Comparison of ENCODE assay signal across 11 cellular contexts in genomic region chr22:48444320-48445112, GRCh38.
DNase-seq lines count a peak whose midpoint lies in the region; ATAC-seq and TF ChIP-seq lines count a peak whose summit lies in the region.
"Had no signal": no experiment of that assay in that cellular context is flagged by ENCODE, and none has a peak within 500 bp of the region (broad histone marks: within the 10 kb centered on the region; RNA-seq: fewer than 3 reads in every experiment).

No MANE protein-coding gene starts in this region.

- H4K20me1 ChIP-seq in OCI-LY3 (ENCODE audit: insufficient read depth, low read length) = peaks cover 63% of the 10 kb centered on the region

- H3K27ac ChIP-seq in OCI-LY3 (ENCODE audit: low read length) (no peak overlapping the region), left ventricle myocardium inferior (replicated peaks) (no peak overlapping the region)
- no peak overlapping the region for H3K27ac ChIP-seq in CD8-positive, alpha-beta T cell (ENCODE audit: low read depth, low read length)

- POLR2A ChIA-PET in CD8-positive, alpha-beta T cell (lab: Charles Lee) = no interaction called here

- H3K9me3 ChIP-seq in OCI-LY3 (ENCODE audit: insufficient read depth, low read length) (no peaks in the 10 kb centered on the region), left ventricle myocardium inferior (replicated peaks) (no peaks in the 10 kb centered on the region)
- no peaks in the 10 kb centered on the region for H3K9me3 ChIP-seq in CD8-positive, alpha-beta T cell (ENCODE audit: low read length)

- H3K27me3 ChIP-seq in OCI-LY3 (ENCODE audit: low read depth, low read length) (peaks cover 79% of the 10 kb centered on the region), left ventricle myocardium inferior (ENCODE audit: low read depth) (peaks cover 68% of the 10 kb centered on the region)
- H3K27me3 ChIP-seq in CD8-positive, alpha-beta T cell (ENCODE audit: insufficient read depth, low read length) = no peaks in the 10 kb centered on the region

- H3K4me2 ChIP-seq in OCI-LY3 (ENCODE audit: low read length) = peak overlapping the region; percentile 50

- H3K36me3 ChIP-seq in OCI-LY3 (replicated peaks; ENCODE audit: low read depth, low read length) = no peaks in the 10 kb centered on the region
- no peaks in the 10 kb centered on the region for H3K36me3 ChIP-seq in left ventricle myocardium inferior
- H3K36me3 ChIP-seq in CD8-positive, alpha-beta T cell (ENCODE audit: insufficient read depth, low read length) = no peaks in the 10 kb centered on the region

- CTCF ChIA-PET in CD8-positive, alpha-beta T cell (lab: Charles Lee) = no interaction called here

- H3K36me3 Mint-ChIP-seq in CD8-positive, alpha-beta T cell = no peaks in the 10 kb centered on the region
- H3K36me3 Mint-ChIP-seq: activated naive CD8-positive, alpha-beta T cell treated with anti-CD3 and anti-CD28 coated beads, Interleukin-2, amount 10 ng/mL, durations not matched to agents 7 days and 5 days had no signal

- ATAC-seq in GM18909 (IDR thresholded peaks at IDR 0.05; ENCODE audit: poor library complexity, unreplicated experiment) (peak; percentile 94), HG02798 (IDR thresholded peaks at IDR 0.05; ENCODE audit: poor library complexity, unreplicated experiment) (peak; percentile 43)
- ATAC-seq in CD8-positive, alpha-beta T cell = no peak
- ATAC-seq: activated CD4-positive, CD25-positive, alpha-beta regulatory T cell treated with anti-CD3 and anti-CD28 coated beads, Interleukin-2, amount 50 U/mL, for 24 hours had no signal

- TF ChIP-seq CTCF in OCI-LY3 (IDR thresholded peaks at IDR 0.05; ENCODE audit: low read depth, low read length) (no peak), left ventricle myocardium inferior (IDR thresholded peaks at IDR 0.05; ENCODE audit: borderline replicate concordance) (no peak)
- no peak for TF ChIP-seq CTCF in CD8-positive, alpha-beta T cell (IDR thresholded peaks at IDR 0.05)

- H3K4me1 Mint-ChIP-seq in CD8-positive, alpha-beta T cell (ENCODE audit: low read depth) = no peaks in the 10 kb centered on the region
- H3K4me1 Mint-ChIP-seq: activated naive CD8-positive, alpha-beta T cell treated with anti-CD3 and anti-CD28 coated beads, Interleukin-2, amount 10 ng/mL, durations not matched to agents 7 days and 5 days had no signal

- DNase-seq in A172 (ENCODE audit: low spot score) (peak; percentile 38), left ventricle myocardium inferior (no peak), mucosa of gallbladder (ENCODE audit: low spot score) (no peak)
- DNase-seq in CD8-positive, alpha-beta T cell = no peak
- DNase-seq in activated CD8-positive, alpha-beta memory T cell treated with anti-CD3 and anti-CD28 coated beads, Interleukin-2, amount 50 U/mL, for 4 hours = no peak
- DNase-seq: activated naive CD8-positive, alpha-beta T cell treated with anti-CD3 and anti-CD28 coated beads, Interleukin-2, amount 10 ng/mL, durations not matched to agents 7 days and 5 days; effector memory CD4-positive, alpha-beta T cell had no signal

- H3K27ac Mint-ChIP-seq in CD8-positive, alpha-beta T cell = no peak overlapping the region
- H3K27ac Mint-ChIP-seq: activated naive CD8-positive, alpha-beta T cell treated with anti-CD3 and anti-CD28 coated beads, Interleukin-2, amount 10 ng/mL, durations not matched to agents 7 days and 5 days had no signal

- no peak overlapping the region for H3K9ac ChIP-seq in OCI-LY3 (ENCODE audit: low read length)

- H2AFZ ChIP-seq in OCI-LY3 (ENCODE audit: low read depth, low read length) = no peak overlapping the region

- no peaks in the 10 kb centered on the region for H3K9me3 Mint-ChIP-seq in CD8-positive, alpha-beta T cell
- H3K9me3 Mint-ChIP-seq: activated naive CD8-positive, alpha-beta T cell treated with anti-CD3 and anti-CD28 coated beads, Interleukin-2, amount 10 ng/mL, durations not matched to agents 7 days and 5 days had no signal

- H3K4me3 ChIP-seq in OCI-LY3 (ENCODE audit: low read length) (0 out of 2 replicates have a peak overlapping the region, but pooled peaks have one; percentile 5), left ventricle myocardium inferior (no peak overlapping the region)
- H3K4me3 ChIP-seq in CD8-positive, alpha-beta T cell (ENCODE audit: low read depth, low read length) = no peak overlapping the region

- no peaks in the 10 kb centered on the region for H3K79me2 ChIP-seq in OCI-LY3 (ENCODE audit: low read length)

- H3K27me3 Mint-ChIP-seq in CD8-positive, alpha-beta T cell (ENCODE audit: low read depth) = no peaks in the 10 kb centered on the region
- H3K27me3 Mint-ChIP-seq: activated naive CD8-positive, alpha-beta T cell treated with anti-CD3 and anti-CD28 coated beads, Interleukin-2, amount 10 ng/mL, durations not matched to agents 7 days and 5 days had no signal

- no peak overlapping the region for H3K4me3 Mint-ChIP-seq in CD8-positive, alpha-beta T cell
- H3K4me3 Mint-ChIP-seq: activated naive CD8-positive, alpha-beta T cell treated with anti-CD3 and anti-CD28 coated beads, Interleukin-2, amount 10 ng/mL, durations not matched to agents 7 days and 5 days had no signal

- intact Hi-C loops in left ventricle myocardium inferior (cut with micrococcal nuclease) = no loop called here
- intact Hi-C loops in CD8-positive, alpha-beta T cell (cut with DNase I, micrococcal nuclease) = no loop called here

- H3K4me1 ChIP-seq in OCI-LY3 (ENCODE audit: low read length) (peaks cover 14% of the 10 kb centered on the region), left ventricle myocardium inferior (no peaks in the 10 kb centered on the region)
- no peaks in the 10 kb centered on the region for H3K4me1 ChIP-seq in CD8-positive, alpha-beta T cell (ENCODE audit: insufficient read depth, low read length)
